In genomic region chr2:209696836-209697711, GRCh38 we compare ENCODE assay signal across 13 cellular contexts.
DNase-seq lines count a peak whose midpoint lies in the region; ATAC-seq, FAIRE-seq and TF ChIP-seq lines count a peak whose summit lies in the region.
"Had no signal": no experiment of that assay in that cellular context is flagged by ENCODE, and none has a peak within 500 bp of the region (broad histone marks: within the 10 kb centered on the region; RNA-seq: fewer than 3 reads in every experiment).

No MANE protein-coding gene starts in this region.

- DNase-seq in GM20000 (ENCODE audit: low spot score) = peak; percentile 6
- peak; percentile 28 for DNase-seq in astrocyte (ENCODE audit: low read depth)
- no peak for DNase-seq in NCI-H226
- DNase-seq in AG08396 (ENCODE audit: low spot score) = no peak
- no peak for DNase-seq in inferior parietal cortex (ENCODE audit: extremely low spot score)
- no peak for DNase-seq in cardiac septum (ENCODE audit: low spot score)
- DNase-seq: activated T-cell treated with anti-CD3 and anti-CD28 coated beads, Interleukin-2, amount 50 U/mL, for 48 hours; Calu3; naive B cell; NCI-H2029 treated with DMSO at 0.1 percent for 48 hours had no signal

- no peak overlapping the region for H3K4me2 ChIP-seq in astrocyte (ENCODE audit: low read length)

- intact Hi-C loops in cardiac septum (cut with DNase I) = no loop called here

- no peak overlapping the region for H2AFZ ChIP-seq in astrocyte (ENCODE audit: low read depth, low read length)

- no peak overlapping the region for H3K27ac ChIP-seq in astrocyte (ENCODE audit: low read depth, low read length)
- H3K27ac ChIP-seq: coronary artery had no signal

- H3K27ac Mint-ChIP-seq in astrocyte (ENCODE audit: unreplicated experiment) = no peak overlapping the region

- peaks cover 8% of the 10 kb centered on the region for H3K36me3 Mint-ChIP-seq in astrocyte (ENCODE audit: low read depth, unreplicated experiment)
- H3K36me3 Mint-ChIP-seq: naive B cell had no signal

- TF ChIP-seq POLR2A in GM18505 (IDR thresholded peaks at IDR 0.05; ENCODE audit: borderline replicate concordance, extremely low read depth, insufficient read depth, insufficient read length) = no peak

- H4K20me1 ChIP-seq in astrocyte (ENCODE audit: insufficient read depth, low read length) = no peaks in the 10 kb centered on the region

- TF ChIP-seq CTCF in GM20000 (IDR thresholded peaks at IDR 0.05; ENCODE audit: extremely low read depth, missing control alignments) = no peak
- no peak for TF ChIP-seq CTCF in astrocyte (IDR thresholded peaks at IDR 0.05; ENCODE audit: insufficient read depth, low read depth, low read length)

- no peaks in the 10 kb centered on the region for H3K79me2 ChIP-seq in astrocyte (ENCODE audit: insufficient read depth, low read length)

- no peaks in the 10 kb centered on the region for H3K4me1 Mint-ChIP-seq in astrocyte (ENCODE audit: low read depth, unreplicated experiment)

- ATAC-seq in GM18505 (IDR thresholded peaks at IDR 0.05; ENCODE audit: unreplicated experiment) (peak; percentile 66), HG03060 (IDR thresholded peaks at IDR 0.05; ENCODE audit: low read depth, unreplicated experiment) (peak; percentile 71)

- H3K36me3 ChIP-seq in astrocyte (ENCODE audit: insufficient read depth, low read length) = no peaks in the 10 kb centered on the region

- no peak for FAIRE-seq in astrocyte (lab: Jason Lieb, UNC)

- no peak overlapping the region for H3K4me3 Mint-ChIP-seq in astrocyte (ENCODE audit: unreplicated experiment)

- no peaks in the 10 kb centered on the region for H3K9me3 ChIP-seq in astrocyte (ENCODE audit: insufficient read depth, low read depth, low read length)

- no peaks in the 10 kb centered on the region for H3K27me3 ChIP-seq in astrocyte (ENCODE audit: insufficient read depth, low read length)

- no peak overlapping the region for H3K9ac ChIP-seq in astrocyte (ENCODE audit: low read length)

- no peak overlapping the region for H3K4me3 ChIP-seq in astrocyte (ENCODE audit: insufficient read depth, low read depth, low read length)
- H3K4me3 ChIP-seq: coronary artery had no signal

- H3K27me3 Mint-ChIP-seq in astrocyte (ENCODE audit: low read depth, unreplicated experiment) = no peaks in the 10 kb centered on the region
- H3K27me3 Mint-ChIP-seq: naive B cell had no signal

- H3K4me1 ChIP-seq in astrocyte (ENCODE audit: insufficient read depth, low read length) = no peaks in the 10 kb centered on the region

- peaks cover 5% of the 10 kb centered on the region for H3K9me3 Mint-ChIP-seq in astrocyte (ENCODE audit: unreplicated experiment)

Comparison
In these comparisons a context has a peak if more than half of its experiments do, and no peak if none do; other contexts are left out.
1. DNase-seq: peak in GM20000 (single experiment) and astrocyte (single experiment); none in NCI-H226 (single experiment), AG08396 (single experiment), inferior parietal cortex (single experiment) and cardiac septum (single experiment).